ENCODE assay signal across 8 cellular contexts in genomic region chr4:182916483-182917181, GRCh38. TPM values are rescaled to one million over a fixed set of nuclear protein-coding genes. Genes with fewer than 3 reads are reported as not detected.
DNase-seq lines count a peak whose midpoint lies in the region; ATAC-seq and TF ChIP-seq lines count a peak whose summit lies in the region.

No MANE protein-coding gene starts in this region.

- H3K27me3 ChIP-seq in iPS-18a (ENCODE audit: control insufficient read depth, insufficient read depth, low read length) (peaks cover 9% of the 10 kb centered on the region), skeletal muscle satellite cell (ENCODE audit: control insufficient read depth, insufficient read depth, low read length) (no peaks in the 10 kb centered on the region)

- DNase-seq in CD1c-positive myeloid dendritic cell (ENCODE audit: extremely low spot score) (peak; percentile 46), RPMI8226 (peak; percentile 16), astrocyte of the cerebellum (ENCODE audit: low read depth) (no peak), mesenteric fat pad (ENCODE audit: low spot score) (no peak)

- H3K4me1 ChIP-seq in iPS-18a (ENCODE audit: control insufficient read depth, low read depth, low read length), result peaks cover 9% of the 10 kb centered on the region
- peaks cover 21% of the 10 kb centered on the region for H3K4me1 ChIP-seq in skeletal muscle satellite cell (ENCODE audit: control insufficient read depth, insufficient read depth, low read length)

- in situ Hi-C loops in astrocyte of the cerebellum (cut with HindIII; ENCODE audit: low sequenced_read_pairs), result no loop called here

- H3K9ac ChIP-seq in iPS-18a (ENCODE audit: low read length), result peak overlapping the region; percentile 65
- H3K9ac ChIP-seq in skeletal muscle satellite cell (ENCODE audit: low read depth, low read length), result peak overlapping the region; percentile 97

- no peak for TF ChIP-seq CTCF in astrocyte of the cerebellum (IDR thresholded peaks at IDR 0.05; ENCODE audit: low read depth, low read length, missing control alignments)

- peak overlapping the region; percentile 45 for H3K27ac ChIP-seq in iPS-18a (ENCODE audit: low read length)

- H3K4me3 ChIP-seq in astrocyte of the cerebellum (ENCODE audit: low read depth, low read length) (peak overlapping the region; percentile 67), iPS-18a (ENCODE audit: low read length) (peak overlapping the region; percentile 79), skeletal muscle satellite cell (ENCODE audit: low read length) (peak overlapping the region; percentile 92)

- ATAC-seq in GM19351 (IDR thresholded peaks at IDR 0.05; ENCODE audit: unreplicated experiment) (peak; percentile 17), HG03432 (IDR thresholded peaks at IDR 0.05; ENCODE audit: unreplicated experiment) (peak; percentile 27)

- peaks cover 22% of the 10 kb centered on the region for H3K36me3 ChIP-seq in iPS-18a (ENCODE audit: control insufficient read depth, low read depth, low read length)
- H3K36me3 ChIP-seq in skeletal muscle satellite cell (ENCODE audit: insufficient read depth, low read length), result peaks cover 34% of the 10 kb centered on the region

- H3K4me2 ChIP-seq in skeletal muscle satellite cell (ENCODE audit: low read length), result peak overlapping the region; percentile 89

- no peaks in the 10 kb centered on the region for H3K9me3 ChIP-seq in iPS-18a (ENCODE audit: control insufficient read depth, low read depth, low read length)
- H3K9me3 ChIP-seq in skeletal muscle satellite cell (replicated peaks; ENCODE audit: low read length), result no peaks in the 10 kb centered on the region

RNA-seq across cellular contexts. Expression of gene DCTD, which starts 0.6 kb away (rescaled TPM):
- total RNA-seq in skeletal muscle satellite cell (2012; rRNA removed), result 81.1 and 83.0 TPM in 2 replicates
- total RNA-seq in mesenteric fat pad, result 107 TPM

Comparison
In these comparisons a context has a peak if more than half of its experiments do, and no peak if none do; other contexts are left out.
1. DNase-seq: peak in CD1c-positive myeloid dendritic cell (single experiment) and RPMI8226 (single experiment); none in astrocyte of the cerebellum (single experiment) and mesenteric fat pad (single experiment).
2. Peak in every context shown above with its lines, with median percentiles within 50 percentile points of each other: H3K4me3 ChIP-seq.